8 cellular contexts compared by ENCODE assay signal in the genomic region with DNA sequence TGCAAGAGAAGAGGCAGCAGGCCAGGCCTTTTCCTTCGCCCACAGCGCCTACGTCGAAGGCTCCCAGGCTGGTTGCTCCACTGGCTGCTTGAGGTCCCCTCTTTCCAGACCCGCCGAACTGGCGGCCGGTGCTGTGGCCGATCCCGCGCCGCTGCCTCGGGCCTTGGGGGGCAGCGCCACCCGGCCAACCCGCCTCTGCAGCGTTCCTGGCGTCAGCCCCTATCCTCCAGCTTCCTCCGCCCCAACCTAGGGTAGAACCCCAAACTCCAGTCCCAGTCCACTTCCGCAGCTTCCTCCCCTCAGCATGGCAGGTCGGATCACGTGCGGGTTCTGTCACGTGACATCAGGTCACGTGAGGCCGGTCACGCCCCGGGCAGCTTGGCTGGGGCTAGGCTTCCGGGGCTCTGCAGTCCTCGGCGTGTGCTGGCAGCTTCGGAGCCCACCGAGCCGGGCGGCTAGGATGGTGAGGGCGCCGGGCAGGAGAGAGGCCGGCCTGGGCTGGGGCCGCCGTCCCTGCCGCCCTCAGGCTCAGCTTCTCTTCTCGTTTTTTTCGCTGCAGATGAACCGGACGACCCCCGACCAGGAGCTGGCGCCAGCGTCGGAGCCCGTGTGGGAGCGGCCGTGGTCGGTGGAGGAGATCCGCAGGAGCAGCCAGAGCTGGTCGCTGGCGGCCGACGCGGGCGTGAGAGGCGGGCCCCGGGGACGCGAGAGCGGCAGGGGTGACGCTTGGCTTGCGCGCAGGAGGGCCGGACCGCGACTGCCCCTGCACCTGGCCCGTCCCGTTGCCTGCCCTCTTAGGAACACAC. TPM values are rescaled to one million over a fixed set of nuclear protein-coding genes. Genes with fewer than 3 reads are reported as not detected.
DNase-seq lines count a peak whose midpoint lies in the region; ATAC-seq and TF ChIP-seq lines count a peak whose summit lies in the region.
"Not testable (repeated sequence)": the region's sequence is repeated elsewhere in the genome, so short reads cannot be mapped to it uniquely, and the experiment has no call there.

A gene with protein sequence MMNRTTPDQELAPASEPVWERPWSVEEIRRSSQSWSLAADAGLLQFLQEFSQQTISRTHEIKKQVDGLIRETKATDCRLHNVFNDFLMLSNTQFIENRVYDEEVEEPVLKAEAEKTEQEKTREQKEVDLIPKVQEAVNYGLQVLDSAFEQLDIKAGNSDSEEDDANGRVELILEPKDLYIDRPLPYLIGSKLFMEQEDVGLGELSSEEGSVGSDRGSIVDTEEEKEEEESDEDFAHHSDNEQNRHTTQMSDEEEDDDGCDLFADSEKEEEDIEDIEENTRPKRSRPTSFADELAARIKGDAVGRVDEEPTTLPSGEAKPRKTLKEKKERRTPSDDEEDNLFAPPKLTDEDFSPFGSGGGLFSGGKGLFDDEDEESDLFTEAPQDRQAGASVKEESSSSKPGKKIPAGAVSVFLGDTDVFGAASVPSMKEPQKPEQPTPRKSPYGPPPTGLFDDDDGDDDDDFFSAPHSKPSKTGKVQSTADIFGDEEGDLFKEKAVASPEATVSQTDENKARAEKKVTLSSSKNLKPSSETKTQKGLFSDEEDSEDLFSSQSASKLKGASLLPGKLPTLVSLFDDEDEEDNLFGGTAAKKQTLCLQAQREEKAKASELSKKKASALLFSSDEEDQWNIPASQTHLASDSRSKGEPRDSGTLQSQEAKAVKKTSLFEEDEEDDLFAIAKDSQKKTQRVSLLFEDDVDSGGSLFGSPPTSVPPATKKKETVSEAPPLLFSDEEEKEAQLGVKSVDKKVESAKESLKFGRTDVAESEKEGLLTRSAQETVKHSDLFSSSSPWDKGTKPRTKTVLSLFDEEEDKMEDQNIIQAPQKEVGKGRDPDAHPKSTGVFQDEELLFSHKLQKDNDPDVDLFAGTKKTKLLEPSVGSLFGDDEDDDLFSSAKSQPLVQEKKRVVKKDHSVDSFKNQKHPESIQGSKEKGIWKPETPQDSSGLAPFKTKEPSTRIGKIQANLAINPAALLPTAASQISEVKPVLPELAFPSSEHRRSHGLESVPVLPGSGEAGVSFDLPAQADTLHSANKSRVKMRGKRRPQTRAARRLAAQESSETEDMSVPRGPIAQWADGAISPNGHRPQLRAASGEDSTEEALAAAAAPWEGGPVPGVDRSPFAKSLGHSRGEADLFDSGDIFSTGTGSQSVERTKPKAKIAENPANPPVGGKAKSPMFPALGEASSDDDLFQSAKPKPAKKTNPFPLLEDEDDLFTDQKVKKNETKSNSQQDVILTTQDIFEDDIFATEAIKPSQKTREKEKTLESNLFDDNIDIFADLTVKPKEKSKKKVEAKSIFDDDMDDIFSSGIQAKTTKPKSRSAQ (N-terminal part only) (plus strand): TSS at position 409 of the 806 bp plus-strand sequence. CDS start 52 bp downstream, at position 461.

- not testable (repeated sequence) for H3K9me3 ChIP-seq in duodenal mucosa (ENCODE audit: control insufficient read depth in 1 of 2, low read length in 2 of 2)

- WGBS in lower leg skin, 2 donors = 0 to 1% methylated on average over 46 to 50 of the region's 73 CpGs

- intact Hi-C loops in lower leg skin (cut with DNase I; ENCODE audit: low total_unique reads) = not testable (repeated sequence)

- TF ChIP-seq POLR2A in lower leg skin (IDR thresholded peaks at IDR 0.05) = not testable (repeated sequence)

- TF ChIP-seq CTCF in C4-2B (conservative IDR thresholded peaks at IDR 0.05); lower leg skin (IDR thresholded peaks at IDR 0.05): not testable (repeated sequence)

- H3K4me1 ChIP-seq in duodenal mucosa (ENCODE audit: control insufficient read depth in 1 of 2, insufficient read depth in 2 of 2, low read length in 2 of 2) = not testable (repeated sequence)

- H3K4me3 ChIP-seq in duodenal mucosa (ENCODE audit: low read depth in 1 of 2, low read length in 2 of 2) (peak within 1 kb of the TSS; percentile 62 to 79), lower leg skin (ENCODE audit: low read depth, poor library complexity, severe bottlenecking) (peak within 1 kb of the TSS; percentile 69)

- H3K27ac ChIP-seq in C4-2B (peak within 1 kb of the TSS; percentile 71), duodenal mucosa (ENCODE audit: low read depth, low read length) (peak within 1 kb of the TSS; percentile 32)

- peaks cover 15% of the 10 kb centered on the region for H3K4me1 Mint-ChIP-seq in activated CD4-positive, alpha-beta memory T cell treated with anti-CD3 and anti-CD28 coated beads, Interleukin-2, amount 10 ng/mL, durations not matched to agents 7 days and 5 days

- CTCF ChIA-PET in activated CD4-positive, alpha-beta memory T cell treated with anti-CD3 and anti-CD28 coated beads, Interleukin-2, amount 10 ng/mL, durations not matched to agents 7 days and 5 days (lab: Charles Lee) = interaction anchor here (0.6 kb wide), 1 partner anchor 349 kb away, joined by 6 read pairs; no protein-coding TSS in a partner anchor

- H3K4me3 Mint-ChIP-seq in activated CD4-positive, alpha-beta memory T cell treated with anti-CD3 and anti-CD28 coated beads, Interleukin-2, amount 10 ng/mL, durations not matched to agents 7 days and 5 days = peak within 1 kb of the TSS; percentile 76

- H3K27ac Mint-ChIP-seq in activated CD4-positive, alpha-beta memory T cell treated with anti-CD3 and anti-CD28 coated beads, Interleukin-2, amount 10 ng/mL, durations not matched to agents 7 days and 5 days = peak within 1 kb of the TSS; percentile 72

- POLR2A ChIA-PET in activated CD4-positive, alpha-beta memory T cell treated with anti-CD3 and anti-CD28 coated beads, Interleukin-2, amount 10 ng/mL, durations not matched to agents 7 days and 5 days (lab: Charles Lee) = interaction anchor here (0.8 kb wide), 1 partner anchor 557 kb away, joined by 3 read pairs; no protein-coding TSS in a partner anchor

- not testable (repeated sequence) for H3K36me3 Mint-ChIP-seq in activated CD4-positive, alpha-beta memory T cell treated with anti-CD3 and anti-CD28 coated beads, Interleukin-2, amount 10 ng/mL, durations not matched to agents 7 days and 5 days (ENCODE audit: low read depth)

- H3K27me3 Mint-ChIP-seq in activated CD4-positive, alpha-beta memory T cell treated with anti-CD3 and anti-CD28 coated beads, Interleukin-2, amount 10 ng/mL, durations not matched to agents 7 days and 5 days = not testable (repeated sequence)

- ATAC-seq in GM19397 (IDR thresholded peaks at IDR 0.05; ENCODE audit: unreplicated experiment) = peak; percentile 89
- peak; percentile 90 for ATAC-seq in HG03521 (IDR thresholded peaks at IDR 0.05; ENCODE audit: unreplicated experiment)

- H3K27me3 ChIP-seq in duodenal mucosa (ENCODE audit: control insufficient read depth in 1 of 2, insufficient read depth in 2 of 2, low read length in 2 of 2) = not testable (repeated sequence)

- DNase-seq in NCI-H82 treated with DMSO at 0.1 percent for 48 hours (lab: John Stamatoyannopoulos, UW; ENCODE audit: unreplicated experiment) (peak; percentile 41), lower leg skin (ENCODE audit: low spot score in 2 of 2) (peak; percentile 94 to 99)
- DNase-seq in activated CD4-positive, alpha-beta memory T cell treated with anti-CD3 and anti-CD28 coated beads, Interleukin-2, amount 10 ng/mL, durations not matched to agents 7 days and 5 days = peak; percentile 96
- peak; percentile 90 to 92 for DNase-seq in stimulated activated CD4-positive, alpha-beta T cell treated with anti-CD3 and anti-CD28 coated beads, Interleukin-4, amount 100 ng/mL, for 4 hours

- H3K9me3 Mint-ChIP-seq in activated CD4-positive, alpha-beta memory T cell treated with anti-CD3 and anti-CD28 coated beads, Interleukin-2, amount 10 ng/mL, durations not matched to agents 7 days and 5 days = not testable (repeated sequence)

- not testable (repeated sequence) for H3K36me3 ChIP-seq in duodenal mucosa (ENCODE audit: control insufficient read depth in 1 of 2, insufficient read depth in 2 of 2, low read length in 2 of 2)

- peak within 1 kb of the TSS in 1 of 2 donors; percentile 70 for H3K9ac ChIP-seq in duodenal mucosa (ENCODE audit: low read depth in 1 of 2, low read length in 2 of 2)

RNA-seq across cellular contexts. Expression of the gene that starts here (rescaled TPM):
- total RNA-seq in activated CD4-positive, alpha-beta memory T cell treated with anti-CD3 and anti-CD28 coated beads, Interleukin-2, amount 10 ng/mL, durations not matched to agents 7 days and 5 days = 10 to 100 TPM; 34.7 to 35.0 TPM
- 10 to 100 TPM; 30.9 to 38.1 (median 31.3) TPM for total RNA-seq in lower leg skin

Comparison
In these comparisons a context has a peak if more than half of its experiments do, and no peak if none do; other contexts are left out.
1. Peak in every context shown above with its lines: DNase-seq, ATAC-seq, H3K4me3 ChIP-seq and H3K27ac ChIP-seq.
2. DNase-seq: peak in every context shown above with its lines; median percentile 96 in lower leg skin; 96 in activated CD4-positive, alpha-beta memory T cell treated with anti-CD3 and anti-CD28 coated beads, Interleukin-2, amount 10 ng/mL, durations not matched to agents 7 days and 5 days; 91 in stimulated activated CD4-positive, alpha-beta T cell treated with anti-CD3 and anti-CD28 coated beads, Interleukin-4, amount 100 ng/mL, for 4 hours; 41 in NCI-H82 treated with DMSO at 0.1 percent for 48 hours.